28 cellular contexts compared by ENCODE assay signal in the genomic region with DNA sequence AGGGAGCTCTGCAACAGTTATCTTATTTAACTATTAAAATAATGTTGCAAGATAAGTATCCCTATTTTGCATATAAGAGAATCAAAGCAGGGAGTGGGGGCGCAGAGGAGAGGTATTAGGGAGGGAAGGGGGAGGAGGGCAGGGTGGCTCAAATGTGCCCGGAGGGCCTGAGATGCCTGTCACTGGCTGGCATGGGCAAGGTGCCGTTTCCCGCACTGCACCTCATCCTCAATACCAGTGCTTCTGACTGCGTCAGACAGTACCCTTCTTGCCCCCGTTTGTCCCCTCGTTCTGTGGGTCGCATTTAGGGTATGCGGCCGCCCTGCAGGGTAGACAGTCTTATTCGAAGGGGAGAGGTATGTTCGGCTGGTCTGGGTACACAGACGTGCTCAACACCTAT.
"Had no signal": no experiment of that assay in that cellular context is flagged by ENCODE, and none has a peak within 500 bp of the region (broad histone marks: within the 10 kb centered on the region; RNA-seq: fewer than 3 reads in every experiment).

No MANE protein-coding gene starts in this region.

- H3K27ac Mint-ChIP-seq: naive thymus-derived CD8-positive, alpha-beta T cell; nephron progenitor cell; progenitor cell of endocrine pancreas; stimulated activated naive B cell treated with anti-CD40 and anti-IgM and Interleukin-4, amounts not matched to agents 10 μg/mL and 1 μg/mL and 100 μg/mL, for 72 hours; stimulated activated naive CD8-positive, alpha-beta T cell treated with anti-CD3 and anti-CD28 coated beads, Interleukin-15, Interleukin-2, amounts not matched to agents 100 ng/mL and 50 ng/mL, for 24 hours had no signal

- DNase-seq: naive B cell; naive thymus-derived CD8-positive, alpha-beta T cell; nephron progenitor cell; occipital lobe; posterior cingulate gyrus; psoas muscle; right cardiac atrium; right lobe of liver; sigmoid colon; small intestine; stimulated activated CD4-positive, alpha-beta T cell treated with anti-CD3 and anti-CD28 coated beads, Interleukin-1b, Interleukin-23, amount 100 ng/mL, for 48 hours; stimulated activated CD4-positive, alpha-beta T cell treated with anti-CD3 and anti-CD28 coated beads, Interleukin-4, amount 100 ng/mL, for 1 hour; stimulated activated CD4-positive, alpha-beta T cell treated with anti-CD3 and anti-CD28 coated beads, Interleukin-4, amount 100 ng/mL, for 4 hours; stimulated activated CD8-positive, alpha-beta memory T cell treated with anti-CD3 and anti-CD28 coated beads, Interleukin-4, amount 100 ng/mL, for 48 hours; stimulated activated naive B cell treated with anti-CD40 and anti-IgM and Interleukin-4, amounts not matched to agents 10 μg/mL and 1 μg/mL and 100 μg/mL, for 72 hours; stimulated activated naive CD4-positive, alpha-beta T cell treated with Interleukin-2 at 50 U/mL for 16 hours; stomach; thyroid gland; trophoblast cell; upper lobe of left lung had no signal

- H3K9ac ChIP-seq: parathyroid adenoma had no signal

- H3K4me1 Mint-ChIP-seq: neural crest cell had no signal

- H3K9me3 Mint-ChIP-seq: natural killer cell treated with Interleukin-12 subunit alpha and Interleukin-12 subunit beta and Interleukin-15 and Interleukin-18, amount 100 ng/mL, for 72 hours; nephron progenitor cell; neural crest cell; stimulated activated naive CD8-positive, alpha-beta T cell treated with anti-CD3 and anti-CD28 coated beads, Interleukin-15, Interleukin-2, amounts not matched to agents 100 ng/mL and 50 ng/mL, for 24 hours had no signal

- H3K36me3 Mint-ChIP-seq: naive thymus-derived CD8-positive, alpha-beta T cell; natural killer cell treated with Interleukin-12 subunit alpha and Interleukin-12 subunit beta and Interleukin-15 and Interleukin-18, amount 100 ng/mL, for 72 hours had no signal

- H3K9me3 ChIP-seq: psoas muscle, right lobe of liver, sigmoid colon, stomach, thoracic aorta, thyroid gland, tibial nerve, upper lobe of left lung, vagina had no signal

- H3K27ac ChIP-seq: parathyroid adenoma, psoas muscle, right lobe of liver, sigmoid colon, stomach, thoracic aorta, thyroid gland, tibial nerve, upper lobe of left lung, vagina had no signal

- H3K4me3 ChIP-seq: psoas muscle, right lobe of liver, sigmoid colon, stomach, thoracic aorta, thyroid gland, tibial nerve, upper lobe of left lung, vagina had no signal

- H3K27me3 ChIP-seq: right lobe of liver, sigmoid colon, stomach, thyroid gland, tibial nerve, upper lobe of left lung, vagina had no signal

- H3K4me3 Mint-ChIP-seq: naive thymus-derived CD8-positive, alpha-beta T cell; natural killer cell treated with Interleukin-12 subunit alpha and Interleukin-12 subunit beta and Interleukin-15 and Interleukin-18, amount 100 ng/mL, for 72 hours; nephron progenitor cell; neural crest cell; stimulated activated naive B cell treated with anti-CD40 and anti-IgM and Interleukin-4, amounts not matched to agents 10 μg/mL and 1 μg/mL and 100 μg/mL, for 72 hours; stimulated activated naive CD8-positive, alpha-beta T cell treated with anti-CD3 and anti-CD28 coated beads, Interleukin-15, Interleukin-2, amounts not matched to agents 100 ng/mL and 50 ng/mL, for 24 hours had no signal

- H3K36me3 ChIP-seq: right lobe of liver, sigmoid colon, stomach, thoracic aorta, thyroid gland, tibial nerve, upper lobe of left lung, vagina had no signal

- H3K4me1 ChIP-seq: right lobe of liver, sigmoid colon, thyroid gland, tibial nerve, vagina had no signal
